9 cellular contexts compared by ENCODE assay signal in the genomic region with DNA sequence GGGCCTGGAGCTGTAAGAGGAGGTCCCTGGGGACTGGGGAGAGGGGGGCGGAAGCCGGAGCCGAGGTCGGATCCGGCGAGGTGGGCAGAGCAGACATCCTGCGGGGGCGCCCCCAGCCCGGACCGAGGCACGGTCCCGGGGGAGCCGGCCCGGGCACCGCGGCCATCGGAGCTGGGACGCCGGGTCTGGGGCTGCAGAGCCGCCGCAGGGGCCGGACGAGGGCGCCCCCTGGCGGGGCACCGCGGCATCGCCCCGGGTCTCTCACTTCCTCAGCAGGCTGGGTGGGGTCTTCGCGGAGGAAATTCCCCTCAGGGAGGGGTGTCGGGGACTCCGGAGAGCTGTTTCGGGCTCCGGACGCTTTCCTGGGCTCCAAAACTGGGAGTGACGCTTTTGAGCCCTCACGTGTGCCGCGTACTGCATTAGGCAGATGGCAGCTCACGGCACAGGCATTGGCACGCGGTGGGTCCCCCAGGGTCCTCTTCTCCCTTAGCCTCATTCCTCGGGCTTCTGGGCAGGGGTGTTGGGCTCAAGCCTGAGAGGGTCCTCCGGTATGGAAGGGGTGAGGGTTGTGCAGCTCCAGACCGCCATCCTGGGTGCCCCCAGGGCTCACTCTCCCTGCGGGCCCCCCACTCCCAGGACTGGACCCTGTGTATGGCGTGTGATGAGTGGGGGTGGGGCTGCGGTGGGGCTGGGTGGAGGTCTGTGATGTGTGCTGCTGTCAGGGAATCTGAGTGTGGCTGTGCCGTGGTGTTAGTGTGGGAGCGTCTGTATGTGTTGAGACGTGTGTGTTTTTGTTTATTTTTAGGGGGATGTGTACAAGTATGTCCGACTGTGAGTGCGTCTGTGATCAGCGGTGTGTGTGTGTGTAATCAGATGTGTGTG. TPM values are rescaled to one million over a fixed set of nuclear protein-coding genes. Genes with fewer than 3 reads are reported as not detected.
DNase-seq lines count a peak whose midpoint lies in the region; ATAC-seq, FAIRE-seq and TF ChIP-seq lines count a peak whose summit lies in the region.
"Had no signal": no experiment of that assay in that cellular context is flagged by ENCODE, and none has a peak within 500 bp of the region (broad histone marks: within the 10 kb centered on the region; RNA-seq: fewer than 3 reads in every experiment).

No MANE protein-coding gene starts in this region.

- peaks cover 24% of the 10 kb centered on the region for H3K27me3 ChIP-seq in bronchial epithelial cell (ENCODE audit: control insufficient read depth, insufficient read depth, low read length)
- peaks cover 32 to 100% of the 10 kb centered on the region in 2 donors for H3K27me3 ChIP-seq in left lung

- FAIRE-seq in bronchial epithelial cell (lab: Jason Lieb, UNC) = no peak
- FAIRE-seq: islet of Langerhans had no signal

- H3K36me3 ChIP-seq in bronchial epithelial cell (ENCODE audit: control insufficient read depth, insufficient read depth, low read length) (no peaks in the 10 kb centered on the region), left lung (no peaks in the 10 kb centered on the region)

- no peaks in the 10 kb centered on the region for H3K9me3 ChIP-seq in left lung

- DNase-seq in AG09309 (ENCODE audit: low read depth) (no peak), bronchial epithelial cell (ENCODE audit: low read depth) (no peak), left lung (peak in 1 of 2 donors; percentile 92)
- peak; percentile 15 for DNase-seq in stimulated activated CD8-positive, alpha-beta memory T cell treated with anti-CD3 and anti-CD28 coated beads, Interleukin-4, amount 100 ng/mL, for 24 hours (ENCODE audit: low read depth)

- peak; percentile 76 for TF ChIP-seq CTCF in AG09309 (IDR thresholded peaks at IDR 0.05; ENCODE audit: control insufficient read depth, insufficient read depth, low read depth, low read length, missing control alignments)
- peak; percentile 91 for TF ChIP-seq CTCF in bronchial epithelial cell (IDR thresholded peaks at IDR 0.05; ENCODE audit: insufficient read depth, low read length, severe bottlenecking)
- TF ChIP-seq CTCF in left lung (IDR thresholded peaks at IDR 0.05) = peak; percentile 91 to 98

- peak; percentile 54 for ATAC-seq in GM21360 (IDR thresholded peaks at IDR 0.05; ENCODE audit: unreplicated experiment)
- peak; percentile 66 for ATAC-seq in SK-N-SH treated with all-trans-retinoic acid at 6 μM for 48 hours
- ATAC-seq in left lung = peak; percentile 79
- no peak for ATAC-seq in GM21717 (IDR thresholded peaks at IDR 0.05; ENCODE audit: unreplicated experiment)
- no peak for ATAC-seq in HG03439 (IDR thresholded peaks at IDR 0.05; ENCODE audit: unreplicated experiment)

- peak overlapping the region; percentile 51 for H3K4me3 ChIP-seq in AG09309 (ENCODE audit: control insufficient read depth, low read depth, low read length)
- H3K4me3 ChIP-seq in bronchial epithelial cell (ENCODE audit: low read depth, low read length) = peak overlapping the region; percentile 5
- H3K4me3 ChIP-seq in left lung = peak overlapping the region; percentile 4 to 18

- intact Hi-C loops in left lung (cut with DNase I) = loop anchor here in 1 of 2 donors (10.0 kb wide), 1 partner anchor 496 kb away; no protein-coding TSS in a partner anchor

- no peak overlapping the region for H3K27ac ChIP-seq in left lung

- H3K4me1 ChIP-seq in left lung = peaks cover 8 to 21% of the 10 kb centered on the region in 2 donors

TF ChIP-seq in SK-N-SH treated with all-trans-retinoic acid at 6 μM for 48 hours, 23 proteins besides CTCF, POLR2A, EP300 and RAD21:
- no peak for TF ChIP-seq ZNF565 (CRISPR knock-in tag; conservative IDR thresholded peaks at IDR 0.05; ENCODE audit: low read depth)
- no peak for TF ChIP-seq RARB (CRISPR knock-in tag; IDR thresholded peaks at IDR 0.05)
- no peak for TF ChIP-seq SNAI2 (CRISPR knock-in tag; IDR thresholded peaks at IDR 0.05)
- TF ChIP-seq ZC3H10 (CRISPR knock-in tag; IDR thresholded peaks at IDR 0.05) = no peak
- TF ChIP-seq ZFP30 (CRISPR knock-in tag; IDR thresholded peaks at IDR 0.05) = no peak

RNA-seq across cellular contexts. Expression of a gene that starts 29.6 kb away (rescaled TPM):
- total RNA-seq in bronchial epithelial cell = not detected in 2 replicates
- total RNA-seq in left lung = not detected

Comparison
In these comparisons a context has a peak if more than half of its experiments do, and no peak if none do; other contexts are left out.
1. ATAC-seq: peak in GM21360 (single experiment), SK-N-SH treated with all-trans-retinoic acid at 6 μM for 48 hours (single experiment) and left lung (single experiment); none in GM21717 (single experiment) and HG03439 (single experiment).
2. Peak in every context shown above with its lines, with median percentiles within 50 percentile points of each other: H3K4me3 ChIP-seq and CTCF ChIP-seq.